ENCODE assay signal across 8 cellular contexts in genomic region chr10:119528663-119529237, GRCh38. TPM values are rescaled to one million over a fixed set of nuclear protein-coding genes. Genes with fewer than 3 reads are reported as not detected.
DNase-seq lines count a peak whose midpoint lies in the region; ATAC-seq, FAIRE-seq and TF ChIP-seq lines count a peak whose summit lies in the region.
"Not testable (repeated sequence)": the region's sequence is repeated elsewhere in the genome, so short reads cannot be mapped to it uniquely, and the experiment has no call there.

No MANE protein-coding gene starts in this region.

- H3K36me3 Mint-ChIP-seq in CD4-positive, alpha-beta T cell (ENCODE audit: low read depth), result peaks cover 61% of the 10 kb centered on the region

- not testable (repeated sequence) for H3K4me3 ChIP-seq in ACC112 (ENCODE audit: low read depth, low read length); bronchial epithelial cell (ENCODE audit: low read depth, low read length); sigmoid colon

- POLR2A ChIA-PET in CD4-positive, alpha-beta T cell (lab: Charles Lee), result interaction anchor here (1.0 to 5.3 kb wide), 4 partner anchors 9 to 26 kb away, joined by 4 to 38 read pairs (median 8); partner anchors contain the start of gene RGS10

- H3K27ac Mint-ChIP-seq in CD4-positive, alpha-beta T cell, result peak overlapping the region; percentile 55

- H3K27ac ChIP-seq in ACC112 (ENCODE audit: low read depth, low read length) (peak overlapping the region; percentile 36; the same call in 1 of the 2 replicates), sigmoid colon (peak overlapping the region in 3 of 4 donors; percentile 40 to 97 (median 95))
- H3K27ac ChIP-seq in CD4-positive, alpha-beta T cell (ENCODE audit: low read depth, low read length), result not testable (repeated sequence)

- H3K27me3 Mint-ChIP-seq in CD4-positive, alpha-beta T cell, result not testable (repeated sequence)

- not testable (repeated sequence) for TF ChIP-seq CTCF in CD4-positive, alpha-beta T cell (IDR thresholded peaks at IDR 0.05); bronchial epithelial cell (IDR thresholded peaks at IDR 0.05; ENCODE audit: insufficient read depth, low read length, severe bottlenecking); sigmoid colon (IDR thresholded peaks at IDR 0.05)

- TF ChIP-seq POLR2A in sigmoid colon (IDR thresholded peaks at IDR 0.05), result not testable (repeated sequence)

- not testable (repeated sequence) for H3K36me3 ChIP-seq in ACC112 (ENCODE audit: insufficient read depth, low read length); bronchial epithelial cell (ENCODE audit: control insufficient read depth, insufficient read depth, low read length)
- H3K36me3 ChIP-seq in sigmoid colon, result peaks cover 0 to 15% (median 2%) of the 10 kb centered on the region in 4 donors

- H2AFZ ChIP-seq in ACC112 (ENCODE audit: low read length, unreplicated experiment), result not testable (repeated sequence)

- not testable (repeated sequence) for H3K4me3 Mint-ChIP-seq in CD4-positive, alpha-beta T cell

- peaks cover 27% of the 10 kb centered on the region for H3K79me2 ChIP-seq in ACC112 (ENCODE audit: control insufficient read depth, insufficient read depth, low read length, unreplicated experiment)

- not testable (repeated sequence) for DNase-seq in CD4-positive, alpha-beta T cell
- DNase-seq in HCEC 1CT (peak; percentile 90), NCI-H226 (peak; percentile 13), bronchial epithelial cell (ENCODE audit: low read depth) (peak; percentile 52), fibroblast of the conjunctiva (ENCODE audit: low read depth) (peak; percentile 93), sigmoid colon (peak; percentile 34)
- DNase-seq in activated effector memory CD4-positive, alpha-beta T cell treated with anti-CD3 and anti-CD28 coated beads, Interleukin-2, amount 50 U/mL, for 16 hours, result peak; percentile 14

- CTCF ChIA-PET in CD4-positive, alpha-beta T cell (lab: Charles Lee), result interaction anchor here (2.2 kb wide), 1 partner anchor 14 kb away, joined by 13 read pairs; the partner anchor contains the start of gene RGS10

- peaks cover 73% of the 10 kb centered on the region for H3K4me1 Mint-ChIP-seq in CD4-positive, alpha-beta T cell (ENCODE audit: low read depth)

- H3K4me1 ChIP-seq in ACC112 (ENCODE audit: control insufficient read depth, insufficient read depth, low read length, unreplicated experiment), result peaks cover 10% of the 10 kb centered on the region
- peaks cover 0 to 100% (median 85%) of the 10 kb centered on the region in 4 donors for H3K4me1 ChIP-seq in sigmoid colon

- TF ChIP-seq EP300 in sigmoid colon (IDR thresholded peaks at IDR 0.05), result not testable (repeated sequence)

- ATAC-seq in CD4-positive, alpha-beta T cell (ENCODE audit: poor library complexity), result not testable (repeated sequence)

- intact Hi-C loops in CD4-positive, alpha-beta T cell (cut with DNase I, micrococcal nuclease); sigmoid colon (cut with DNase I): not testable (repeated sequence)

- not testable (repeated sequence) for FAIRE-seq in bronchial epithelial cell (lab: Jason Lieb, UNC)

- H3K27me3 ChIP-seq in ACC112 (ENCODE audit: insufficient read depth, low read length); CD4-positive, alpha-beta T cell (ENCODE audit: control insufficient read depth, insufficient read depth, low read length); bronchial epithelial cell (ENCODE audit: control insufficient read depth, insufficient read depth, low read length); sigmoid colon: not testable (repeated sequence)

- not testable (repeated sequence) for H3K9me3 Mint-ChIP-seq in CD4-positive, alpha-beta T cell

- WGBS in sigmoid colon, 2 donors, result 79 to 82% methylated on average over 8 of the region's 8 CpGs

- H3K9me3 ChIP-seq in CD4-positive, alpha-beta T cell (ENCODE audit: control insufficient read depth, low read length); sigmoid colon: not testable (repeated sequence)

RNA-seq across cellular contexts. Expression of gene RGS10, which starts 13.8 kb away (rescaled TPM):
- 100 to 1,000 TPM; 132 to 134 TPM for total RNA-seq in CD4-positive, alpha-beta T cell
- 23.9 and 35.5 TPM in 2 replicates for total RNA-seq in bronchial epithelial cell
- 100 to 1,000 TPM; 125 to 192 (median 167) TPM for total RNA-seq in sigmoid colon
- 100 to 1,000 TPM in 1 of 3 donors, 10 to 100 TPM in 2; 54.1 to 106 (median 64.3) TPM for polyA plus RNA-seq in sigmoid colon
